In genomic region chr13:51583875-51584730, GRCh38 we compare ENCODE assay signal across 8 cellular contexts. TPM values are rescaled to one million over a fixed set of nuclear protein-coding genes. Genes with fewer than 3 reads are reported as not detected.
DNase-seq lines count a peak whose midpoint lies in the region; ATAC-seq and TF ChIP-seq lines count a peak whose summit lies in the region.

Gene WDFY2, plus strand, starts transcription at chr13:51584462. Its CDS starts 226 bp downstream, at chr13:51584688.

- no peaks in the 10 kb centered on the region for H3K9me3 Mint-ChIP-seq in activated naive CD4-positive, alpha-beta T cell treated with anti-CD3 and anti-CD28 coated beads, Interleukin-2, amount 10 ng/mL, durations not matched to agents 7 days and 5 days

- H3K27ac ChIP-seq in gastroesophageal sphincter = peak within 1 kb of the TSS; percentile 85 to 96 (median 92)
- peak within 1 kb of the TSS; percentile 86 for H3K27ac ChIP-seq in neutrophil
- peak within 1 kb of the TSS; percentile 93 for H3K27ac ChIP-seq in substantia nigra (ENCODE audit: low read depth, low read length, poor library complexity, severe bottlenecking)

- H3K36me3 ChIP-seq in gastroesophageal sphincter (no peaks in the 10 kb centered on the region), neutrophil (no peaks in the 10 kb centered on the region)

- no peak for TF ChIP-seq EP300 in gastroesophageal sphincter (IDR thresholded peaks at IDR 0.05)

- DNase-seq in GM04503 (ENCODE audit: low read depth) (peak; percentile 98), HFF-Myc (ENCODE audit: extremely low read depth, low read depth) (peak; percentile 100), NAMALWA (ENCODE audit: low spot score) (peak; percentile 99), SK-N-DZ (ENCODE audit: low spot score) (peak; percentile 100), substantia nigra (lab: John Stamatoyannopoulos, UW) (peak; percentile 94 to 100 (median 99))
- peak; percentile 99 for DNase-seq in activated naive CD4-positive, alpha-beta T cell treated with anti-CD3 and anti-CD28 coated beads, Interleukin-2, amount 10 ng/mL, durations not matched to agents 7 days and 5 days

- peaks cover 0 to 35% (median 4%) of the 10 kb centered on the region in 3 donors for H3K4me1 ChIP-seq in gastroesophageal sphincter
- peaks cover 34 to 37% of the 10 kb centered on the region in 2 experiments for H3K4me1 ChIP-seq in neutrophil (ENCODE audit: control insufficient read depth in 1 of 2, insufficient read depth in 1 of 2, low read depth in 1 of 2, low read length in 1 of 2)

- CTCF ChIA-PET in activated naive CD4-positive, alpha-beta T cell treated with anti-CD3 and anti-CD28 coated beads, Interleukin-2, amount 10 ng/mL, durations not matched to agents 7 days and 5 days (lab: Charles Lee) = interaction anchor here (1.9 kb wide), 1 partner anchor 107 kb away, joined by 6 read pairs; no protein-coding TSS in a partner anchor

- peaks cover 43% of the 10 kb centered on the region for H3K4me1 Mint-ChIP-seq in activated naive CD4-positive, alpha-beta T cell treated with anti-CD3 and anti-CD28 coated beads, Interleukin-2, amount 10 ng/mL, durations not matched to agents 7 days and 5 days

- H3K27me3 Mint-ChIP-seq in activated naive CD4-positive, alpha-beta T cell treated with anti-CD3 and anti-CD28 coated beads, Interleukin-2, amount 10 ng/mL, durations not matched to agents 7 days and 5 days = peaks cover 10% of the 10 kb centered on the region

- H3K27ac Mint-ChIP-seq in activated naive CD4-positive, alpha-beta T cell treated with anti-CD3 and anti-CD28 coated beads, Interleukin-2, amount 10 ng/mL, durations not matched to agents 7 days and 5 days = peak within 1 kb of the TSS; percentile 96

- ATAC-seq in gastroesophageal sphincter = peak; percentile 96

- H3K27me3 ChIP-seq in gastroesophageal sphincter (no peaks in the 10 kb centered on the region), neutrophil (no peaks in the 10 kb centered on the region)

- TF ChIP-seq CTCF in HFF-Myc (IDR thresholded peaks at IDR 0.05; ENCODE audit: low read depth, low read length, missing control alignments) (no peak), gastroesophageal sphincter (IDR thresholded peaks at IDR 0.05) (peak in 3 of 4 experiments; percentile 34 to 57 (median 47)), neutrophil (IDR thresholded peaks at IDR 0.05) (peak; percentile 60)

- H3K9me3 ChIP-seq in gastroesophageal sphincter (no peaks in the 10 kb centered on the region), neutrophil (no peaks in the 10 kb centered on the region)

- H3K4me3 ChIP-seq in HFF-Myc (replicated peaks; ENCODE audit: low read depth, low read length) = peak within 1 kb of the TSS; percentile 87
- peak within 1 kb of the TSS; percentile 68 to 72 for H3K4me3 ChIP-seq in gastroesophageal sphincter
- H3K4me3 ChIP-seq in neutrophil (ENCODE audit: low read depth in 1 of 2, low read length in 1 of 2) = peak within 1 kb of the TSS; percentile 81 to 93

- peak; percentile 81 to 83 for TF ChIP-seq POLR2A in gastroesophageal sphincter (IDR thresholded peaks at IDR 0.05)

- peaks cover 4% of the 10 kb centered on the region for H3K36me3 Mint-ChIP-seq in activated naive CD4-positive, alpha-beta T cell treated with anti-CD3 and anti-CD28 coated beads, Interleukin-2, amount 10 ng/mL, durations not matched to agents 7 days and 5 days

- peak within 1 kb of the TSS; percentile 87 for H3K4me3 Mint-ChIP-seq in activated naive CD4-positive, alpha-beta T cell treated with anti-CD3 and anti-CD28 coated beads, Interleukin-2, amount 10 ng/mL, durations not matched to agents 7 days and 5 days

- WGBS in gastroesophageal sphincter (ENCODE audit: low coverage in 1 of 2), 2 donors = 0 to 2% methylated on average over 7 to 9 of the region's 81 CpGs

RNA-seq across cellular contexts. Expression of gene WDFY2, which starts in this region (rescaled TPM):
- 3.0 and 3.1 TPM in 2 replicates for polyA plus RNA-seq in SK-N-DZ (2014; cell fraction: cytosol; rRNA removed)
- polyA plus RNA-seq in SK-N-DZ (2014; cell fraction: nucleus; rRNA removed) = 9.2 and 17.3 TPM in 2 replicates
- total RNA-seq in gastroesophageal sphincter = 10 to 100 TPM in 2 of 4 donors, 1 to 10 TPM in 2; 5.2 to 11.5 (median 8.5) TPM

Comparison
In these comparisons a context has a peak if more than half of its experiments do, and no peak if none do; other contexts are left out.
1. Peak in every context shown above with its lines: DNase-seq, ATAC-seq, H3K4me3 ChIP-seq and H3K27ac ChIP-seq.